In the genomic region with DNA sequence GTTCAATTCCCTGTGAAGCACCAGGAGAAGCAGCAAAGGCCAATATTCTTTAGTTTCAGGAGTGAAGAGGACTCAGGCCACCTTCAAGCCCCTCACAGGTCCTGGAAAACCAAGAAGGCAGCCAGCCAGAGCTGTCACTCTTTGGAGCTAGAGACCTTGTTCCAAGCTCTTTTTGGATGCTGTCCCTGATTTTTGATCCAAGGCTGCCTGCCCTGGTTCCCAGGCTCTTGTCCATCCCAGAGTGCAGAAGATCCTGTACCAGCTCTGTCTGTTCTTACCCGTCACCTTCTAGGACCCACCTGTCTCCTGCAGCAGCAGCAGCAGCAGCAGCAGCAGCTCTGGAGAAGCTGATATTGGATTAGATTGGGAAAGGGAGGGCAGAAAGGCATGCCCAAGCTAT, we compare ENCODE assay signal across 17 cellular contexts.
DNase-seq lines count a peak whose midpoint lies in the region; ATAC-seq and TF ChIP-seq lines count a peak whose summit lies in the region.
"Had no signal": no experiment of that assay in that cellular context is flagged by ENCODE, and none has a peak within 500 bp of the region (broad histone marks: within the 10 kb centered on the region; RNA-seq: fewer than 3 reads in every experiment).

No MANE protein-coding gene starts in this region.

- no peak overlapping the region for H2BK5ac ChIP-seq in neuronal stem cell (ENCODE audit: low read length)

- intact Hi-C loops in right cardiac atrium (cut with DNase I): no loop called here

- no peaks in the 10 kb centered on the region for H3K79me1 ChIP-seq in neuronal stem cell (ENCODE audit: low read depth, low read length)

- no peak for TF ChIP-seq CTCF in WTC11 (IDR thresholded peaks at IDR 0.05)

- no peak overlapping the region for H3K4me3 Mint-ChIP-seq in WTC11

- peak overlapping the region; percentile 33 for H3K18ac ChIP-seq in neuronal stem cell (ENCODE audit: low read length)

- H3K4me1 ChIP-seq in HUES48 (ENCODE audit: control insufficient read depth, insufficient read depth, low read length) (no peaks in the 10 kb centered on the region; the same call in 1 of the 2 replicates), iPS-15b (ENCODE audit: control insufficient read depth, insufficient read depth, low read length) (peaks cover 4% of the 10 kb centered on the region), neuronal stem cell (ENCODE audit: control insufficient read depth in 2 of 2, insufficient read depth in 1 of 2, low read depth in 1 of 2, low read length in 2 of 2) (peaks cover 0 to 4% of the 10 kb centered on the region in 2 donors), right cardiac atrium (ENCODE audit: control insufficient read depth, insufficient read depth, low read length) (no peaks in the 10 kb centered on the region)
- H3K4me1 ChIP-seq: BE2C had no signal

- H3K36me3 ChIP-seq in HUES48 (ENCODE audit: control insufficient read depth, insufficient read depth, low read length): no peaks in the 10 kb centered on the region
- H3K36me3 ChIP-seq in iPS-15b (ENCODE audit: control insufficient read depth, insufficient read depth, low read length): no peaks in the 10 kb centered on the region
- H3K36me3 ChIP-seq in neuronal stem cell (replicated peaks in 1 of 2; ENCODE audit: control insufficient read depth in 2 of 2, insufficient read depth in 2 of 2, low read length in 2 of 2): no peaks in the 10 kb centered on the region
- H3K36me3 ChIP-seq: BE2C had no signal

- H3K4me3 ChIP-seq in HUES48 (ENCODE audit: low read depth, low read length): no peak overlapping the region
- H3K4me3 ChIP-seq in iPS-15b (ENCODE audit: low read depth, low read length): no peak overlapping the region
- no peak overlapping the region for H3K4me3 ChIP-seq in neuronal stem cell (ENCODE audit: low read length in 2 of 2)
- H3K4me3 ChIP-seq in right cardiac atrium (ENCODE audit: low read length): no peak overlapping the region
- H3K4me3 ChIP-seq: SK-N-MC had no signal

- no peak overlapping the region for H2AFZ ChIP-seq in neuronal stem cell (ENCODE audit: low read length)

- no peak overlapping the region for H4K91ac ChIP-seq in neuronal stem cell (ENCODE audit: low read depth, low read length, poor library complexity)

- H3K36me3 Mint-ChIP-seq in WTC11: no peaks in the 10 kb centered on the region

- H3K27me3 Mint-ChIP-seq in WTC11 (ENCODE audit: low read depth): no peaks in the 10 kb centered on the region

- peak overlapping the region; percentile 38 for H3K4me2 ChIP-seq in neuronal stem cell (ENCODE audit: insufficient read depth, low read length, poor library complexity, severe bottlenecking)

- H3K27me3 ChIP-seq in HUES48 (ENCODE audit: control insufficient read depth, insufficient read depth, low read length) (no peaks in the 10 kb centered on the region), iPS-15b (ENCODE audit: control insufficient read depth, insufficient read depth, low read length) (no peaks in the 10 kb centered on the region), neuronal stem cell (ENCODE audit: control insufficient read depth in 3 of 3, insufficient read depth in 3 of 3, low read depth in 1 of 3, low read length in 3 of 3) (no peaks in the 10 kb centered on the region), right cardiac atrium (ENCODE audit: control insufficient read depth, insufficient read depth) (no peaks in the 10 kb centered on the region)
- H3K27me3 ChIP-seq: BE2C had no signal

- H3K4me1 Mint-ChIP-seq in WTC11: peaks cover 14% of the 10 kb centered on the region

- no peak overlapping the region for H2BK120ac ChIP-seq in neuronal stem cell (ENCODE audit: low read depth, low read length)

- no CpG with 5 or more reads among the region's 1 CpG for WGBS in neuronal stem cell (ENCODE audit: extremely low coverage in 2 of 2, insufficient read length in 2 of 2, insufficient replicate concordance in 1 of 2), 2 donors
- WGBS in right cardiac atrium: 57% methylated on average over 1 of the region's 1 CpG

- H2AK5ac ChIP-seq in neuronal stem cell (ENCODE audit: low read depth, low read length): no peak overlapping the region

- POLR2A ChIA-PET in WTC11 (lab: Charles Lee): no interaction called here

- no peak overlapping the region for H4K8ac ChIP-seq in neuronal stem cell (ENCODE audit: low read depth, low read length)

- no peak overlapping the region for H2BK12ac ChIP-seq in neuronal stem cell (ENCODE audit: low read length)

- H3K9me3 ChIP-seq in HUES48 (ENCODE audit: control insufficient read depth, insufficient read depth, low read length) (no peaks in the 10 kb centered on the region), iPS-15b (ENCODE audit: control insufficient read depth, insufficient read depth, low read length) (no peaks in the 10 kb centered on the region), neuronal stem cell (replicated peaks in 1 of 2; ENCODE audit: control insufficient read depth in 2 of 2, insufficient read depth in 1 of 2, low read depth in 1 of 2, low read length in 2 of 2) (no peaks in the 10 kb centered on the region), right cardiac atrium (ENCODE audit: control insufficient read depth, low read length) (no peaks in the 10 kb centered on the region)
- H3K9me3 ChIP-seq: BE2C had no signal

- no peak overlapping the region for H3K23ac ChIP-seq in neuronal stem cell (ENCODE audit: low read depth, low read length, poor library complexity)

- peak overlapping the region; percentile 32; the same call in 1 of the 2 replicates for H3K27ac Mint-ChIP-seq in WTC11

- H3K14ac ChIP-seq in neuronal stem cell (ENCODE audit: low read length): no peak overlapping the region

- H2BK15ac ChIP-seq in neuronal stem cell (ENCODE audit: low read length): no peak overlapping the region

- no peaks in the 10 kb centered on the region for H3K9me3 Mint-ChIP-seq in WTC11

- H3K4ac ChIP-seq in neuronal stem cell (ENCODE audit: low read length): no peak overlapping the region

- CTCF ChIA-PET in WTC11 (lab: Charles Lee): interaction anchor here (0.7 to 1.6 kb wide), 2 partner anchors 17 to 171 kb away, joined by 3 to 5 read pairs; no protein-coding TSS in a partner anchor

- peak overlapping the region; percentile 60; the same call in 1 of the 2 replicates for H3K9ac ChIP-seq in HUES48 (ENCODE audit: low read depth, low read length)
- H3K9ac ChIP-seq in iPS-15b (ENCODE audit: low read depth, low read length): peak overlapping the region; percentile 51
- H3K9ac ChIP-seq in neuronal stem cell (ENCODE audit: low read depth, low read length, poor library complexity): no peak overlapping the region

- ATAC-seq in WTC11 (peak; percentile 92), GM21576 (IDR thresholded peaks at IDR 0.05; ENCODE audit: unreplicated experiment) (no peak), right cardiac atrium (no peak)

- DNase-seq in WTC11 (ENCODE audit: low spot score): peak; percentile 21
- DNase-seq in neuronal stem cell (ENCODE audit: low spot score): peak; percentile 18
- no peak for DNase-seq in stimulated activated CD4-positive, alpha-beta T cell treated with anti-CD3 and anti-CD28 coated beads, Interleukin-4, amount 100 ng/mL, for 4 hours
- DNase-seq in right cardiac atrium: no peak
- DNase-seq: BE2C, KG1, NCI-H1105, NCI-H2081, NCI-H2171, NCI-H524 treated with DMSO at 0.1 percent for 48 hours, RPMI8226, SHP77, SW 1271 had no signal

- H3K27ac ChIP-seq in HUES48 (ENCODE audit: low read depth, low read length): no peak overlapping the region
- H3K27ac ChIP-seq in neuronal stem cell (replicated peaks; ENCODE audit: low read length): no peak overlapping the region
- no peak overlapping the region for H3K27ac ChIP-seq in right cardiac atrium (ENCODE audit: low read length)
- H3K27ac ChIP-seq: SK-N-MC had no signal

TF ChIP-seq in WTC11, 78 proteins besides CTCF, POLR2A, EP300 and RAD21 (continues in another document):
- TF ChIP-seq CREM (CRISPR knock-in tag; IDR thresholded peaks at IDR 0.05): 0 out of 2 replicates have a peak, but pooled peaks have one; percentile 53
- no peak for TF ChIP-seq PRRX2 (CRISPR knock-in tag; IDR thresholded peaks at IDR 0.05)
- TF ChIP-seq, protein P1, sequence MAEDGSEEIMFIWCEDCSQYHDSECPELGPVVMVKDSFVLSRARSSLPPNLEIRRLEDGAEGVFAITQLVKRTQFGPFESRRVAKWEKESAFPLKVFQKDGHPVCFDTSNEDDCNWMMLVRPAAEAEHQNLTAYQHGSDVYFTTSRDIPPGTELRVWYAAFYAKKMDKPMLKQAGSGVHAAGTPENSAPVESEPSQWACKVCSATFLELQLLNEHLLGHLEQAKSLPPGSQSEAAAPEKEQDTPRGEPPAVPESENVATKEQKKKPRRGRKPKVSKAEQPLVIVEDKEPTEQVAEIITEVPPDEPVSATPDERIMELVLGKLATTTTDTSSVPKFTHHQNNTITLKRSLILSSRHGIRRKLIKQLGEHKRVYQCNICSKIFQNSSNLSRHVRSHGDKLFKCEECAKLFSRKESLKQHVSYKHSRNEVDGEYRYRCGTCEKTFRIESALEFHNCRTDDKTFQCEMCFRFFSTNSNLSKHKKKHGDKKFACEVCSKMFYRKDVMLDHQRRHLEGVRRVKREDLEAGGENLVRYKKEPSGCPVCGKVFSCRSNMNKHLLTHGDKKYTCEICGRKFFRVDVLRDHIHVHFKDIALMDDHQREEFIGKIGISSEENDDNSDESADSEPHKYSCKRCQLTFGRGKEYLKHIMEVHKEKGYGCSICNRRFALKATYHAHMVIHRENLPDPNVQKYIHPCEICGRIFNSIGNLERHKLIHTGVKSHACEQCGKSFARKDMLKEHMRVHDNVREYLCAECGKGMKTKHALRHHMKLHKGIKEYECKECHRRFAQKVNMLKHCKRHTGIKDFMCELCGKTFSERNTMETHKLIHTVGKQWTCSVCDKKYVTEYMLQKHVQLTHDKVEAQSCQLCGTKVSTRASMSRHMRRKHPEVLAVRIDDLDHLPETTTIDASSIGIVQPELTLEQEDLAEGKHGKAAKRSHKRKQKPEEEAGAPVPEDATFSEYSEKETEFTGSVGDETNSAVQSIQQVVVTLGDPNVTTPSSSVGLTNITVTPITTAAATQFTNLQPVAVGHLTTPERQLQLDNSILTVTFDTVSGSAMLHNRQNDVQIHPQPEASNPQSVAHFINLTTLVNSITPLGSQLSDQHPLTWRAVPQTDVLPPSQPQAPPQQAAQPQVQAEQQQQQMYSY (CRISPR knock-in tag; IDR thresholded peaks at IDR 0.05): no peak
- 0 out of 2 replicates have a peak, but pooled peaks have one; percentile 31 for TF ChIP-seq ZNF232 (CRISPR knock-in tag; IDR thresholded peaks at IDR 0.05)
- 0 out of 2 replicates have a peak, but pooled peaks have one; percentile 35 for TF ChIP-seq ETV6 (CRISPR knock-in tag; IDR thresholded peaks at IDR 0.05)
- TF ChIP-seq, protein P2, sequence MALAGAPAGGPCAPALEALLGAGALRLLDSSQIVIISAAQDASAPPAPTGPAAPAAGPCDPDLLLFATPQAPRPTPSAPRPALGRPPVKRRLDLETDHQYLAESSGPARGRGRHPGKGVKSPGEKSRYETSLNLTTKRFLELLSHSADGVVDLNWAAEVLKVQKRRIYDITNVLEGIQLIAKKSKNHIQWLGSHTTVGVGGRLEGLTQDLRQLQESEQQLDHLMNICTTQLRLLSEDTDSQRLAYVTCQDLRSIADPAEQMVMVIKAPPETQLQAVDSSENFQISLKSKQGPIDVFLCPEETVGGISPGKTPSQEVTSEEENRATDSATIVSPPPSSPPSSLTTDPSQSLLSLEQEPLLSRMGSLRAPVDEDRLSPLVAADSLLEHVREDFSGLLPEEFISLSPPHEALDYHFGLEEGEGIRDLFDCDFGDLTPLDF (CRISPR knock-in tag; IDR thresholded peaks at IDR 0.05): no peak

Comparison
In these comparisons a context has a peak if more than half of its experiments do, and no peak if none do; other contexts are left out.
1. DNase-seq: peak in WTC11 (single experiment) and neuronal stem cell (single experiment); none in stimulated activated CD4-positive, alpha-beta T cell treated with anti-CD3 and anti-CD28 coated beads, Interleukin-4, amount 100 ng/mL, for 4 hours (0 of 2) and right cardiac atrium (0 of 3).